ENCODE assay signal across 21 cellular contexts in genomic region chr4:2331519-2332200, GRCh38.
"Had no signal": no experiment of that assay in that cellular context is flagged by ENCODE, and none has a peak within 500 bp of the region (broad histone marks: within the 10 kb centered on the region; RNA-seq: fewer than 3 reads in every experiment).

No MANE protein-coding gene starts in this region.

- H3K4me2 ChIP-seq: KMS-11 had no signal

- H3K4me3 ChIP-seq: breast epithelium, Peyer's patch, SJSA1 had no signal

- H3K4me3 Mint-ChIP-seq: activated CD8-positive, alpha-beta memory T cell treated with anti-CD3 and anti-CD28 coated beads, Interleukin-2, amount 10 ng/mL, durations not matched to agents 7 days and 5 days; activated naive CD4-positive, alpha-beta T cell treated with anti-CD3 and anti-CD28 coated beads, Interleukin-2, amount 50 U/mL, for 24 hours; activated T-cell treated with anti-CD3 and anti-CD28 coated beads, Interleukin-2, amount 50 U/mL, for 24 hours; activated T-helper 1 cell treated with anti-CD3 and anti-CD28 coated beads, Interleukin-12 subunit alpha, Interleukin-12 subunit beta, Interleukin-2, Interleukin-4 antibody, amounts not matched to agents 30 ng/mL and 10 ng/mL and 1 ng/mL, durations not matched to agents 14 hours and 24 hours and 36 hours; T-helper 2 cell treated with Interferon-gamma antibody and Interleukin-4, amounts not matched to agents 5 μg/mL and 100 μg/mL, for 36 hours had no signal

- H3K4me1 Mint-ChIP-seq: activated naive CD4-positive, alpha-beta T cell treated with anti-CD3 and anti-CD28 coated beads, Interleukin-2, amount 50 U/mL, for 24 hours had no signal

- H3K27ac ChIP-seq: breast epithelium, KMS-11, Peyer's patch, SJSA1 had no signal

- H3K36me3 ChIP-seq: breast epithelium, SJSA1 had no signal

- H3K9me3 ChIP-seq: SJSA1 had no signal

- DNase-seq: activated CD4-positive, alpha-beta T cell treated with anti-CD3 and anti-CD28 coated beads for 4 hours; activated effector memory CD4-positive, alpha-beta T cell treated with Interleukin-2 at 50 U/mL for 16 hours; activated naive CD4-positive, alpha-beta T cell; activated T-cell treated with anti-CD3 and anti-CD28 coated beads, Interleukin-2, amount 50 U/mL, for 24 hours; caudate nucleus; NCI-H1048; NCI-H1417; NCI-H1930; NCI-H510A treated with DMSO at 0.1 percent for 48 hours; NCI-H69; SHP77; SW 1271 had no signal

- H3K4me1 ChIP-seq: breast epithelium had no signal

- H3K9ac ChIP-seq: KMS-11 had no signal

- ATAC-seq: activated CD4-positive, CD25-positive, alpha-beta regulatory T cell treated with anti-CD3 and anti-CD28 coated beads, Interleukin-2, amount 50 U/mL, for 24 hours; activated CD8-positive, alpha-beta memory T cell treated with anti-CD3 and anti-CD28 coated beads, Interleukin-2, amount 10 ng/mL, durations not matched to agents 7 days and 5 days had no signal

- H3K27me3 ChIP-seq: breast epithelium, Peyer's patch, SJSA1 had no signal

- H3K27me3 Mint-ChIP-seq: activated CD8-positive, alpha-beta memory T cell treated with anti-CD3 and anti-CD28 coated beads, Interleukin-2, amount 10 ng/mL, durations not matched to agents 7 days and 5 days; activated naive CD4-positive, alpha-beta T cell treated with anti-CD3 and anti-CD28 coated beads, Interleukin-2, amount 50 U/mL, for 24 hours; activated T-cell treated with anti-CD3 and anti-CD28 coated beads, Interleukin-2, amount 50 U/mL, for 24 hours had no signal

- H3K27ac Mint-ChIP-seq: activated CD8-positive, alpha-beta memory T cell treated with anti-CD3 and anti-CD28 coated beads, Interleukin-2, amount 10 ng/mL, durations not matched to agents 7 days and 5 days; activated naive CD4-positive, alpha-beta T cell treated with anti-CD3 and anti-CD28 coated beads, Interleukin-2, amount 50 U/mL, for 24 hours; activated T-cell treated with anti-CD3 and anti-CD28 coated beads, Interleukin-2, amount 50 U/mL, for 24 hours; activated T-helper 1 cell treated with anti-CD3 and anti-CD28 coated beads, Interleukin-12 subunit alpha, Interleukin-12 subunit beta, Interleukin-2, Interleukin-4 antibody, amounts not matched to agents 30 ng/mL and 10 ng/mL and 1 ng/mL, durations not matched to agents 14 hours and 24 hours and 36 hours; T-helper 2 cell treated with Interferon-gamma antibody and Interleukin-4, amounts not matched to agents 5 μg/mL and 100 μg/mL, for 36 hours had no signal
